ENCODE assay signal across 8 cellular contexts in the genomic region with DNA sequence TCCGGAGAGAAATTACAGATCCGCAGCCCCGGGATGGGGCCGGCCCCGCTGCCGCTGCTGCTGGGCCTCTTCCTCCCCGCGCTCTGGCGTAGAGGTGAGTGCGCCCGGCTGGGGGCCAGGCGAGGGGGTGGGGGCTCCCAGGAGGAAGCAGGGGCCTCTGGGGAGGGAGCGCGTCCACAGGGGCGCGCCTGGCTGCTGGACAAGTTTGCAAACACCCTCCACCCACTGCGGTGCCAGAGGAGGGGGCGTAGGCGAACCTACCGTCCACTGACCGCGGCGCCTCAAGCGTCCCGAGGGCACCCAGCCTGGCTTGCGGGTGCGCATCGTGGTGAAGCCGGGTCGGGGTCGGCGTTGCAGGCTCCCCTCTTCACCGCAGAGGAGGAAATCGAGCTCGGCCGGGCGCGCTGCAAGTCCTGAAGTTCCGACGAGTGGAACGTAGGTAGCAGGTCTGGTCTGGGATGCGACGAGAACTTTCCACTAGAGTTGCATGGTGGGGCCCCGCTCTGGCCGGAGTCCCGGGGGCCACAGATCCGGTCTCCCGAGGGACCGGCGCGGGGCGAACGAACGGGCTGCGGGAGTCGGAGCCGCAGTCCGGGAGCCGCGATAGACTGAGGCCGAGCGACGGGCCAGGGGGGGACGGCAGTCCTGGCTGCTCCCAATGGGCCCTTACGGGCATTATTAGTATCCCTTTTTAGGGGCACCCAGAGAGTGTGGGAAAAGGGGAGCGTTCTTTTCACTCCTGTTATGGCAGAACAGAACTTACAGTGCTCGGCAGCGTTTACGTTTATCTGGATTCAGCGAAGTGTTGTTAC. TPM values are rescaled to one million over a fixed set of nuclear protein-coding genes. Genes with fewer than 3 reads are reported as not detected.
DNase-seq lines count a peak whose midpoint lies in the region; ATAC-seq and TF ChIP-seq lines count a peak whose summit lies in the region.

No MANE protein-coding gene starts in this region.

- peaks cover 40% of the 10 kb centered on the region for H3K27me3 ChIP-seq in DOHH2 (ENCODE audit: control insufficient read depth, low read length)
- no peaks in the 10 kb centered on the region for H3K27me3 ChIP-seq in prostate gland (replicated peaks; ENCODE audit: insufficient read depth)

- no peaks in the 10 kb centered on the region for H4K20me1 ChIP-seq in DOHH2 (ENCODE audit: control insufficient read depth, insufficient read depth, low read depth, low read length)

- TF ChIP-seq CTCF in DOHH2 (IDR thresholded peaks at IDR 0.05; ENCODE audit: low read depth, low read length, poor library complexity, severe bottlenecking) (no peak), glutamatergic neuron (IDR thresholded peaks at IDR 0.05; ENCODE audit: partially characterized antibody, unreplicated experiment) (no peak), prostate gland (IDR thresholded peaks at IDR 0.05) (peak in 1 of 4 experiments; percentile 9)

- no peaks in the 10 kb centered on the region for H3K9me3 Mint-ChIP-seq in activated T-helper 17 cell treated with anti-CD3 and anti-CD28 coated beads, Interleukin-2, amount 50 U/mL, for 72 hours
- peaks cover 3% of the 10 kb centered on the region for H3K9me3 Mint-ChIP-seq in glutamatergic neuron (ENCODE audit: unreplicated experiment)

- no peaks in the 10 kb centered on the region for H3K9me2 ChIP-seq in DOHH2 (replicated peaks; ENCODE audit: control insufficient read depth, low read length)

- no peak for TF ChIP-seq POLR2A in prostate gland (IDR thresholded peaks at IDR 0.05)

- H3K4me1 Mint-ChIP-seq in activated T-helper 17 cell treated with anti-CD3 and anti-CD28 coated beads, Interleukin-2, amount 50 U/mL, for 72 hours, result no peaks in the 10 kb centered on the region
- no peaks in the 10 kb centered on the region for H3K4me1 Mint-ChIP-seq in glutamatergic neuron (ENCODE audit: low read depth, unreplicated experiment)

- peak overlapping the region; percentile 78 for H3K4me3 Mint-ChIP-seq in activated T-helper 17 cell treated with anti-CD3 and anti-CD28 coated beads, Interleukin-2, amount 50 U/mL, for 72 hours
- peak overlapping the region; percentile 81 for H3K4me3 Mint-ChIP-seq in glutamatergic neuron (ENCODE audit: unreplicated experiment)

- H3K36me3 Mint-ChIP-seq in activated T-helper 17 cell treated with anti-CD3 and anti-CD28 coated beads, Interleukin-2, amount 50 U/mL, for 72 hours (ENCODE audit: low read depth), result no peaks in the 10 kb centered on the region
- no peaks in the 10 kb centered on the region for H3K36me3 Mint-ChIP-seq in glutamatergic neuron (ENCODE audit: unreplicated experiment)

- H3K27me3 Mint-ChIP-seq in activated T-helper 17 cell treated with anti-CD3 and anti-CD28 coated beads, Interleukin-2, amount 50 U/mL, for 72 hours, result peaks cover 9% of the 10 kb centered on the region
- peaks cover 3% of the 10 kb centered on the region for H3K27me3 Mint-ChIP-seq in glutamatergic neuron (ENCODE audit: unreplicated experiment)

- H3K79me2 ChIP-seq in DOHH2 (ENCODE audit: control insufficient read depth, low read length), result no peaks in the 10 kb centered on the region

- H3K4me3 ChIP-seq in DOHH2 (ENCODE audit: low read length), result peak overlapping the region; percentile 54
- H3K4me3 ChIP-seq in prostate gland, result peak overlapping the region; percentile 86 to 93

- 0 out of 2 replicates have a peak, but pooled peaks cover 5% of the 10 kb centered on the region for H3F3A ChIP-seq in DOHH2 (ENCODE audit: control insufficient read depth, insufficient read depth)

- peak; percentile 62 for DNase-seq in glutamatergic neuron
- DNase-seq in prostate gland (ENCODE audit: low spot score), result peak; percentile 25
- no peak for DNase-seq in NCI-H2081 treated with DMSO at 0.1 percent for 48 hours (lab: John Stamatoyannopoulos, UW)
- no peak for DNase-seq in DMS114 treated with DMSO at 0.1 percent for 48 hours (lab: John Stamatoyannopoulos, UW; ENCODE audit: unreplicated experiment)

- H3K36me3 ChIP-seq in DOHH2 (ENCODE audit: control insufficient read depth, low read length) (no peaks in the 10 kb centered on the region), prostate gland (no peaks in the 10 kb centered on the region)

- peaks cover 8% of the 10 kb centered on the region for H3K4me1 ChIP-seq in DOHH2 (ENCODE audit: control insufficient read depth, low read length)
- H3K4me1 ChIP-seq in prostate gland (replicated peaks), result peaks cover 10% of the 10 kb centered on the region

- H3K27ac Mint-ChIP-seq in activated T-helper 17 cell treated with anti-CD3 and anti-CD28 coated beads, Interleukin-2, amount 50 U/mL, for 72 hours, result no peak overlapping the region
- H3K27ac Mint-ChIP-seq in glutamatergic neuron (ENCODE audit: unreplicated experiment), result no peak overlapping the region

- H3K9me3 ChIP-seq in DOHH2 (ENCODE audit: control insufficient read depth, insufficient read depth, low read length) (no peaks in the 10 kb centered on the region), prostate gland (no peaks in the 10 kb centered on the region)

- peak overlapping the region; percentile 67 for H3K4me2 ChIP-seq in DOHH2 (ENCODE audit: low read length)

- H3K27ac ChIP-seq in DOHH2 (ENCODE audit: low read depth, low read length), result no peak overlapping the region
- peak overlapping the region; percentile 92 to 96 for H3K27ac ChIP-seq in prostate gland

- ATAC-seq in HG03432 (IDR thresholded peaks at IDR 0.05; ENCODE audit: unreplicated experiment) (peak; percentile 28), HG02763 (IDR thresholded peaks at IDR 0.05; ENCODE audit: unreplicated experiment) (no peak)
- ATAC-seq in activated T-helper 17 cell treated with anti-CD3 and anti-CD28 coated beads, Interleukin-2, amount 50 U/mL, for 72 hours (replicated peaks), result peak; percentile 28

- under 1% methylated on average over 55 of the region's 70 CpGs for WGBS in prostate gland

- intact Hi-C loops in prostate gland (cut with DNase I), result loop anchor here (2.0 to 10.0 kb wide), 3 partner anchors 133 to 376 kb away; a partner anchor contains a TSS

RNA-seq across cellular contexts. Expression of a gene that starts 0.5 kb away (rescaled TPM):
- total RNA-seq in activated T-helper 17 cell treated with anti-CD3 and anti-CD28 coated beads, Interleukin-2, amount 50 U/mL, for 72 hours, result under 1 TPM; 0.43 to 0.87 TPM
- total RNA-seq in glutamatergic neuron (ENCODE audit: unreplicated experiment), result 2.3 TPM
- total RNA-seq in prostate gland, result 10 to 100 TPM; 22.2 to 43.6 TPM

RNA-seq across cellular contexts. Expression of a gene that starts 14.9 kb away (rescaled TPM):
- 100 to 1,000 TPM in 1 of 2 donors, 10 to 100 TPM in 1; 75.6 to 119 TPM for total RNA-seq in activated T-helper 17 cell treated with anti-CD3 and anti-CD28 coated beads, Interleukin-2, amount 50 U/mL, for 72 hours
- 33.4 TPM for total RNA-seq in glutamatergic neuron (ENCODE audit: unreplicated experiment)
- 10 to 100 TPM; 48.6 to 49.7 TPM for total RNA-seq in prostate gland

Comparison
In these comparisons a context has a peak if more than half of its experiments do, and no peak if none do; other contexts are left out.
1. DNase-seq: peak in glutamatergic neuron (single experiment) and prostate gland (single experiment); none in NCI-H2081 treated with DMSO at 0.1 percent for 48 hours (single experiment) and DMS114 treated with DMSO at 0.1 percent for 48 hours (single experiment).